Comparison of ENCODE assay signal across 19 cellular contexts in genomic region chr9:81430727-81431126, GRCh38.
DNase-seq lines count a peak whose midpoint lies in the region; ATAC-seq and TF ChIP-seq lines count a peak whose summit lies in the region.
"Had no signal": no experiment of that assay in that cellular context is flagged by ENCODE, and none has a peak within 500 bp of the region (broad histone marks: within the 10 kb centered on the region; RNA-seq: fewer than 3 reads in every experiment).

No MANE protein-coding gene starts in this region.

- H3K9me2 ChIP-seq in PC-3 (replicated peaks; ENCODE audit: low read length) = no peaks in the 10 kb centered on the region

- H3K9me3 ChIP-seq in PC-3 (ENCODE audit: low read length) (peaks cover 9% of the 10 kb centered on the region; the same call in 1 of the 2 replicates), smooth muscle cell (replicated peaks; ENCODE audit: low read depth) (peaks cover 14% of the 10 kb centered on the region), spleen (peaks cover 4 to 65% (median 38%) of the 10 kb centered on the region in 8 donors)
- H3K9me3 ChIP-seq: Caco-2 had no signal

- no peak overlapping the region for H2AFZ ChIP-seq in PC-3 (ENCODE audit: low read length)
- no peak overlapping the region for H2AFZ ChIP-seq in smooth muscle cell (ENCODE audit: low read depth)

- TF ChIP-seq POLR2A in spleen (IDR thresholded peaks at IDR 0.05) = no peak

- CTCF ChIA-PET in PC-3 (lab: Charles Lee) = no interaction called here

- POLR2A ChIA-PET in PC-3 (lab: Charles Lee; ENCODE audit: unreplicated experiment) = interaction anchor here (0.6 kb wide), 1 partner anchor 34 kb away, joined by 5 read pairs; no protein-coding TSS in a partner anchor

- BruUV-seq in PC-3 (replicated peaks; lab: Mats Ljungman, UMichigan) = no TSS peak

- H3K27ac ChIP-seq in PC-3 (ENCODE audit: low read length) = peak overlapping the region; percentile 89
- H3K27ac ChIP-seq in smooth muscle cell (ENCODE audit: low read depth) = peak overlapping the region; percentile 72
- no peak overlapping the region for H3K27ac ChIP-seq in spleen

- H3K79me2 ChIP-seq in PC-3 (ENCODE audit: low read length) (no peaks in the 10 kb centered on the region), smooth muscle cell (ENCODE audit: low read depth) (no peaks in the 10 kb centered on the region)

- H3K4me3 ChIP-seq in PC-3 (ENCODE audit: low read length) (no peak overlapping the region), fibroblast of mammary gland (ENCODE audit: control insufficient read depth, low read depth, low read length) (no peak overlapping the region), smooth muscle cell (no peak overlapping the region), spleen (no peak overlapping the region)

- ATAC-seq in PC-3 = peak; percentile 8; the same call in 1 of the 2 replicates
- no peak for ATAC-seq in HG02852 (IDR thresholded peaks at IDR 0.05; ENCODE audit: unreplicated experiment)
- ATAC-seq in HG03135 (IDR thresholded peaks at IDR 0.05; ENCODE audit: unreplicated experiment) = no peak

- no peaks in the 10 kb centered on the region for H3K27me3 ChIP-seq in PC-3 (ENCODE audit: low read length)
- H3K27me3 ChIP-seq in smooth muscle cell (ENCODE audit: low read depth) = no peaks in the 10 kb centered on the region
- no peaks in the 10 kb centered on the region for H3K27me3 ChIP-seq in spleen (replicated peaks in 1 of 7)

- no peaks in the 10 kb centered on the region for H4K20me1 ChIP-seq in PC-3 (ENCODE audit: low read length)
- H4K20me1 ChIP-seq in smooth muscle cell (ENCODE audit: low read depth) = no peaks in the 10 kb centered on the region

- 88% methylated on average over 1 of the region's 1 CpG for WGBS in smooth muscle cell (ENCODE audit: low lambda C conversion rate)
- 29 to 61% (median 53%) methylated on average over 1 of the region's 1 CpG for WGBS in spleen, 5 donors

- H3K4me2 ChIP-seq in PC-3 (ENCODE audit: low read length) (peak overlapping the region; percentile 8), smooth muscle cell (no peak overlapping the region)

- H3K4me1 ChIP-seq in PC-3 (ENCODE audit: insufficient read depth, low read length) (peaks cover 19% of the 10 kb centered on the region), smooth muscle cell (ENCODE audit: low read depth) (no peaks in the 10 kb centered on the region), spleen (peaks cover 0 to 5% (median 0%) of the 10 kb centered on the region in 6 donors)
- H3K4me1 ChIP-seq: Caco-2 had no signal

- H3F3A ChIP-seq in PC-3 (ENCODE audit: low read length, unreplicated experiment) (no peaks in the 10 kb centered on the region), smooth muscle cell (ENCODE audit: low read depth) (peaks cover 5% of the 10 kb centered on the region)

- peak overlapping the region; percentile 51; the same call in 1 of the 2 replicates for H3K9ac ChIP-seq in PC-3 (ENCODE audit: low read length)
- H3K9ac ChIP-seq in smooth muscle cell (ENCODE audit: low read depth) = no peak overlapping the region

- no peak for TF ChIP-seq CTCF in PC-3 (conservative IDR thresholded peaks at IDR 0.05; ENCODE audit: low read depth, low read length)
- no peak for TF ChIP-seq CTCF in fibroblast of mammary gland (conservative IDR thresholded peaks at IDR 0.05; ENCODE audit: control insufficient read depth, insufficient read depth, low read depth, low read length)
- no peak for TF ChIP-seq CTCF in smooth muscle cell (IDR thresholded peaks at IDR 0.05; ENCODE audit: borderline replicate concordance, insufficient read depth, poor library complexity, severe bottlenecking)
- TF ChIP-seq CTCF in spleen (IDR thresholded peaks at IDR 0.05 in 8 of 11, conservative IDR thresholded peaks at IDR 0.05 in 3 of 11) = no peak

- DNase-seq in GM04504 (ENCODE audit: low read depth) = peak; percentile 10
- DNase-seq in PC-3 = peak; percentile 61
- DNase-seq in fibroblast of mammary gland (ENCODE audit: low read depth) = peak; percentile 25
- DNase-seq in smooth muscle cell (lab: John Stamatoyannopoulos, UW; ENCODE audit: unreplicated experiment) = no peak
- DNase-seq in spleen = no peak
- DNase-seq in kidney glomerular epithelial cell (lab: John Stamatoyannopoulos, UW) = no peak
- DNase-seq: C1 segment of cervical spinal cord; Caco-2; GF-D8; H7; KG1; MM.1S; NCI-H1105; NCI-H1694 treated with DMSO at 0.1 percent for 48 hours; NCI-H345; NCI-H69; NK-92 treated with Interleukin-12 subunit alpha and Interleukin-12 subunit beta, amount 100 ng/mL, for 24 hours had no signal

- intact Hi-C loops in PC-3 (cut with micrococcal nuclease) = no loop called here
- intact Hi-C loops in spleen (cut with DNase I; ENCODE audit: low total_unique reads) = no loop called here

- no peaks in the 10 kb centered on the region; the same call in 1 of the 2 replicates for H3K36me3 ChIP-seq in PC-3 (ENCODE audit: low read depth, low read length)
- H3K36me3 ChIP-seq in smooth muscle cell (ENCODE audit: low read depth) = no peaks in the 10 kb centered on the region
- no peaks in the 10 kb centered on the region for H3K36me3 ChIP-seq in spleen

Comparison
In these comparisons a context has a peak if more than half of its experiments do, and no peak if none do; other contexts are left out.
1. DNase-seq: peak in GM04504 (single experiment), PC-3 (single experiment) and fibroblast of mammary gland (single experiment); none in smooth muscle cell (single experiment), spleen (single experiment) and kidney glomerular epithelial cell (single experiment).
2. H3K27ac ChIP-seq: peak in PC-3 (single experiment) and smooth muscle cell (single experiment); none in spleen (0 of 8).